ENCODE assay signal across 1 cellular context in the genomic region with DNA sequence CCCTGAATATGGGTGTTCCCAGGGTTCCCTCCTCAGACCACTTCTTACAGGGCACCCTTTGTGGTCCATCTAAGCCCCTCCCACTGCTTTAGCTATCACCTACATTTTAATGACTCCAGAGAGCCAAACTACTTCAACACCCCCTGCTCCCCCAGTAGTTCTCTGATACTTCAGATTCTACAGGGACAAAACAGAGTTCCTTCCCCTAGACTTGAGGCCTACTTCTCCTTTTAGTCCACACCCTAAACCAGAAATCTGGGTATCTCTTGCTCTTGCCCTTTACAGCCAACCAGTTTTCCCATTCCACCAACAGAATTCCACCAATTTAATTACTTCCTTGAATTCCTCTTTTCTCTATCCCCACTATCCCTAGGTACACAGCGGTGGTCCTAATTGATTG.
TF ChIP-seq lines count a peak whose summit lies in the region.

No MANE protein-coding gene starts in this region.

TF ChIP-seq in SK-N-SH, 30 proteins besides CTCF, POLR2A, EP300 and RAD21 (continued from another document):
- TF ChIP-seq REST (IDR thresholded peaks at IDR 0.05; ENCODE audit: low read depth, low read length) (no peak), EZH2phosphoT487 (IDR thresholded peaks at IDR 0.05; ENCODE audit: borderline replicate concordance, low read depth) (no peak)
